Comparison of ENCODE assay signal across 25 cellular contexts in the genomic region with DNA sequence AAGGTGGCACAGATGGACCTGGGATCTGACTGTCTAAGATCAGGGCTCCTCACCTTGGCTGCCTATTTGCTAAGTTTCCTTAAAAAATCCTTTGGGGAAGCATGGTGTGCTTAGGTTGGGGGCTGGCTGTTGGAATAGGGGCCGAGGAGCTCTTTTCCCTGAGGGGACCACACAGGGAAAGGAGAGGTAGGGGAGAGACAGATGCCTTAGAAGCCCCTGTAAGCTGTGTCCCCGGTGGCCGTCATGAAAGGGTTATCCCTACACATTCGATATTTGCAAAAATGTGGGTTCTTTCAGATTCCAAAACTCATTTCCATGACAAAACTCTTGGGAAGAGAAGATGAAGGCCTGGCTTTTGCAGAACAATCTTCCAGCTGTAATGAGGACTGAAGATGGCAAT.
"Had no signal": no experiment of that assay in that cellular context is flagged by ENCODE, and none has a peak within 500 bp of the region (broad histone marks: within the 10 kb centered on the region; RNA-seq: fewer than 3 reads in every experiment).

No MANE protein-coding gene starts in this region.

- H3K9me3 Mint-ChIP-seq: effector memory CD8-positive, alpha-beta T cell; endodermal cell; mesothelial cell of epicardium; naive B cell had no signal

- ATAC-seq: effector memory CD8-positive, alpha-beta T cell; esophagus mucosa; gastrocnemius medialis; heart right ventricle; left cardiac atrium; left lung; left ventricle myocardium superior; lower lobe of right lung; mucosa of descending colon had no signal

- H3K36me3 ChIP-seq: esophagus squamous epithelium, gastrocnemius medialis, heart right ventricle, left lung, lower lobe of right lung had no signal

- H3K36me3 Mint-ChIP-seq: mesothelial cell of epicardium, naive B cell had no signal

- H3K4me3 ChIP-seq: coronary artery, dorsolateral prefrontal cortex, esophagus squamous epithelium, gastrocnemius medialis, heart right ventricle, left lung, lower lobe of right lung, mucosa of descending colon had no signal

- DNase-seq: dermis blood vessel endothelial cell; effector CD8-positive, alpha-beta T cell; effector memory CD8-positive, alpha-beta T cell; endodermal cell; erythroblast; esophagus squamous epithelium; foreskin fibroblast; foreskin melanocyte; gastrocnemius medialis; glutamatergic neuron; head of caudate nucleus; heart right ventricle; hippocampal formation; left cardiac atrium; left lung; left ventricle myocardium superior; lower lobe of right lung; mesenchymal stem cell; mucosa of descending colon; naive B cell had no signal

- H3K4me1 ChIP-seq: gastrocnemius medialis had no signal

- H3K27ac Mint-ChIP-seq: effector memory CD8-positive, alpha-beta T cell; endodermal cell; mesothelial cell of epicardium; naive B cell had no signal

- H3K27ac ChIP-seq: coronary artery, epithelial cell of prostate, esophagus squamous epithelium, gastrocnemius medialis, heart right ventricle, left lung, lower lobe of right lung had no signal

- H3K27me3 ChIP-seq: esophagus squamous epithelium had no signal

- H3K4me3 Mint-ChIP-seq: effector memory CD8-positive, alpha-beta T cell; endodermal cell; mesothelial cell of epicardium; naive B cell had no signal

- H3K9me3 ChIP-seq: esophagus squamous epithelium, gastrocnemius medialis, left lung, lower lobe of right lung, mucosa of descending colon had no signal

- H3K4me1 Mint-ChIP-seq: mesothelial cell of epicardium had no signal
